ENCODE assay signal across 23 cellular contexts in the genomic region with DNA sequence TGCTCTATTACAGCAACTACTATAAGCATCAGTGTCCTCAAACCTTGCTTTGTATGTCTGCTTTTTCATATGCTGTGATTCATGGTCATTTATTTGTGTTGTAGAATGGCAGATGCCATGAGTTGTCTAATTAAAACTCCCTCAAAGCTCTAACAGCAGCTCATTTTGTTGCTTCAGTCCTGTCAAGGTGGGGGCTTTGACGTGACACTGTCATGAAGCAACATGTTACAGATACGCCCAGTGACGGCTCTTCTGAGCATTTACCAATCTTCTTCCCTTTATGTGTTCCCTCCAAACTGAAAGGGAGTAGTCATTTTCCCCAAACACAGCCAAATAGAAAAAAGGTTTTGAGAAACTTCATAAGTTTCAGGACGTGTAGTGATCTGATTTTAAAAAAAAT.
A peak's percentile ranks its signal among the peaks of the same experiment; 100 is the strongest.
DNase-seq lines count a peak whose midpoint lies in the region; ATAC-seq, FAIRE-seq and TF ChIP-seq lines count a peak whose summit lies in the region.
"Had no signal": no experiment of that assay in that cellular context is flagged by ENCODE, and none has a peak within 500 bp of the region (broad histone marks: within the 10 kb centered on the region; RNA-seq: fewer than 3 reads in every experiment).

No MANE protein-coding gene starts in this region.

- H3K4me1 ChIP-seq in breast epithelium = peaks cover 0 to 13% of the 10 kb centered on the region in 2 donors
- H3K4me1 ChIP-seq in mammary epithelial cell (ENCODE audit: insufficient read depth, low read length) = peaks cover 83% of the 10 kb centered on the region
- peaks cover 89% of the 10 kb centered on the region for H3K4me1 ChIP-seq in keratinocyte (ENCODE audit: control insufficient read depth, extremely low read depth, insufficient read depth, low read length)
- no peaks in the 10 kb centered on the region for H3K4me1 ChIP-seq in MM.1S (ENCODE audit: low read length)

- H3K9me3 ChIP-seq in breast epithelium (no peaks in the 10 kb centered on the region), mammary epithelial cell (replicated peaks; ENCODE audit: insufficient read depth, low read length) (no peaks in the 10 kb centered on the region), keratinocyte (ENCODE audit: control insufficient read depth, low read depth, low read length) (no peaks in the 10 kb centered on the region), MM.1S (replicated peaks; ENCODE audit: insufficient read depth, low read length) (no peaks in the 10 kb centered on the region)
- H3K9me3 ChIP-seq: A549, Caco-2 had no signal

- no peaks in the 10 kb centered on the region for H3F3A ChIP-seq in MM.1S (ENCODE audit: insufficient read depth, low read length)

- no peaks in the 10 kb centered on the region for H3K36me3 ChIP-seq in breast epithelium
- H3K36me3 ChIP-seq in mammary epithelial cell (ENCODE audit: insufficient read depth, low read length) = peaks cover 4% of the 10 kb centered on the region
- H3K36me3 ChIP-seq in keratinocyte (ENCODE audit: control insufficient read depth in 2 of 2, extremely low read depth in 1 of 2, insufficient read depth in 2 of 2, low read length in 2 of 2) = peaks cover 0 to 7% of the 10 kb centered on the region in 2 experiments
- H3K36me3 ChIP-seq in MM.1S (replicated peaks; ENCODE audit: insufficient read depth, low read length) = no peaks in the 10 kb centered on the region

- H3K79me2 ChIP-seq in mammary epithelial cell (ENCODE audit: insufficient read depth, low read length) (peaks cover 4% of the 10 kb centered on the region), keratinocyte (ENCODE audit: control insufficient read depth, insufficient read depth, low read length) (no peaks in the 10 kb centered on the region), MM.1S (ENCODE audit: low read length) (no peaks in the 10 kb centered on the region)

- no peak overlapping the region for H3K9ac ChIP-seq in mammary epithelial cell (ENCODE audit: insufficient read depth, low read length)
- H3K9ac ChIP-seq in keratinocyte (ENCODE audit: control insufficient read depth, extremely low read depth, insufficient read depth, low read length) = peak overlapping the region; percentile 48
- H3K9ac ChIP-seq in MM.1S (ENCODE audit: low read length) = no peak overlapping the region

- TF ChIP-seq POLR2A in breast epithelium (IDR thresholded peaks at IDR 0.05) = no peak

- peak overlapping the region; percentile 49 for H3K27ac Mint-ChIP-seq in MCF 10A (ENCODE audit: low read depth, unreplicated experiment)
- no peak overlapping the region for H3K27ac Mint-ChIP-seq in activated naive CD8-positive, alpha-beta T cell treated with anti-CD3 and anti-CD28 coated beads, Interleukin-2, amount 50 U/mL, for 24 hours
- H3K27ac Mint-ChIP-seq: CD4-positive, alpha-beta T cell; HFFc6 had no signal

- H3K4me1 Mint-ChIP-seq in MCF 10A (ENCODE audit: insufficient read depth, unreplicated experiment) = peaks cover 70% of the 10 kb centered on the region
- H3K4me1 Mint-ChIP-seq in activated naive CD8-positive, alpha-beta T cell treated with anti-CD3 and anti-CD28 coated beads, Interleukin-2, amount 50 U/mL, for 24 hours = no peaks in the 10 kb centered on the region

- dilution Hi-C loops in mammary epithelial cell (cut with HindIII; ENCODE audit: low sequenced_read_pairs) (no loop called here), keratinocyte (cut with MboI; ENCODE audit: extremely low pct_ligation_motif_present, low sequenced_read_pairs) (no loop called here)

- no peaks in the 10 kb centered on the region for H3K9me3 Mint-ChIP-seq in MCF 10A (ENCODE audit: unreplicated experiment)
- H3K9me3 Mint-ChIP-seq in activated naive CD8-positive, alpha-beta T cell treated with anti-CD3 and anti-CD28 coated beads, Interleukin-2, amount 50 U/mL, for 24 hours = no peaks in the 10 kb centered on the region
- H3K9me3 Mint-ChIP-seq: CD4-positive, alpha-beta T cell; HFFc6 had no signal

- FAIRE-seq in keratinocyte (lab: Jason Lieb, UNC) = peak; percentile 52
- FAIRE-seq: A549, D721Med, GM12892, HepG2 had no signal

- no peak for TF ChIP-seq CTCF in MCF 10A (IDR thresholded peaks at IDR 0.05; ENCODE audit: unreplicated experiment)
- TF ChIP-seq CTCF in breast epithelium (IDR thresholded peaks at IDR 0.05) = no peak
- TF ChIP-seq CTCF in mammary epithelial cell (conservative IDR thresholded peaks at IDR 0.05 in 1 of 2, IDR thresholded peaks at IDR 0.05 in 1 of 2; ENCODE audit: extremely low read depth in 1 of 2, insufficient read depth in 1 of 2, low read depth in 1 of 2, low read length in 2 of 2) = no peak
- no peak for TF ChIP-seq CTCF in keratinocyte (optimal IDR thresholded peaks at IDR 0.05 in 1 of 3, IDR thresholded peaks at IDR 0.05 in 1 of 3, conservative IDR thresholded peaks at IDR 0.05 in 1 of 3; ENCODE audit: extremely low read depth in 1 of 3, insufficient read depth in 2 of 3, low read length in 3 of 3)
- TF ChIP-seq CTCF in MM.1S (IDR thresholded peaks at IDR 0.05; ENCODE audit: low read length) = no peak

- no peaks in the 10 kb centered on the region for H3K9me2 ChIP-seq in MM.1S (replicated peaks; ENCODE audit: insufficient read depth, low read length)

- peaks cover 3% of the 10 kb centered on the region for H3K9me1 ChIP-seq in keratinocyte (ENCODE audit: control insufficient read depth, extremely low read depth, insufficient read depth, low read length)

- H3K36me3 Mint-ChIP-seq in MCF 10A (ENCODE audit: insufficient read depth, unreplicated experiment) = peaks cover 100% of the 10 kb centered on the region
- no peaks in the 10 kb centered on the region for H3K36me3 Mint-ChIP-seq in activated naive CD8-positive, alpha-beta T cell treated with anti-CD3 and anti-CD28 coated beads, Interleukin-2, amount 50 U/mL, for 24 hours (ENCODE audit: low read depth)

- H3K27me3 Mint-ChIP-seq in MCF 10A (ENCODE audit: insufficient read depth, unreplicated experiment) = no peaks in the 10 kb centered on the region
- H3K27me3 Mint-ChIP-seq in activated naive CD8-positive, alpha-beta T cell treated with anti-CD3 and anti-CD28 coated beads, Interleukin-2, amount 50 U/mL, for 24 hours = no peaks in the 10 kb centered on the region

- no peak overlapping the region for H3K27ac ChIP-seq in breast epithelium
- H3K27ac ChIP-seq in mammary epithelial cell (ENCODE audit: insufficient read depth, low read depth, low read length) = peak overlapping the region; percentile 8
- H3K27ac ChIP-seq in keratinocyte (ENCODE audit: control insufficient read depth, insufficient read depth, low read length) = peak overlapping the region; percentile 74
- no peak overlapping the region for H3K27ac ChIP-seq in MM.1S (ENCODE audit: low read length)
- H3K27ac ChIP-seq: 22Rv1, A549, C4-2B had no signal

- POLR2A ChIA-PET in MCF 10A (lab: Yijun Ruan, JAX) = interaction anchor here (0.6 to 22.8 kb wide), 7 partner anchors 9 to 314 kb away, joined by 3 to 691 read pairs (median 22); no protein-coding TSS in a partner anchor

- 51% methylated on average over 4 of the region's 4 CpGs for WGBS in mammary epithelial cell (ENCODE audit: low coverage, missing lambda C conversion rate)

- BruUV-seq in MCF 10A (replicated peaks; lab: Mats Ljungman, UMichigan) (no TSS peak), mammary epithelial cell (replicated peaks; lab: Mats Ljungman, UMichigan) (no TSS peak)

- H3K27me3 ChIP-seq in breast epithelium = no peaks in the 10 kb centered on the region
- H3K27me3 ChIP-seq in mammary epithelial cell (ENCODE audit: insufficient read depth, low read length) = no peaks in the 10 kb centered on the region
- no peaks in the 10 kb centered on the region for H3K27me3 ChIP-seq in keratinocyte (ENCODE audit: control insufficient read depth, extremely low read depth, insufficient read depth, low read length)
- no peaks in the 10 kb centered on the region for H3K27me3 ChIP-seq in MM.1S (replicated peaks; ENCODE audit: insufficient read depth, low read length)

- no peak overlapping the region for H2AFZ ChIP-seq in mammary epithelial cell (ENCODE audit: low read depth, low read length)
- H2AFZ ChIP-seq in keratinocyte (ENCODE audit: control insufficient read depth, low read length) = peak overlapping the region; percentile 2
- no peak overlapping the region for H2AFZ ChIP-seq in MM.1S (ENCODE audit: low read length)

- CTCF ChIA-PET in MCF 10A (lab: Yijun Ruan, JAX) (interaction anchor here (0.6 to 1.6 kb wide), 7 partner anchors 8 to 417 kb away, joined by 3 to 6 read pairs (median 4); no protein-coding TSS in a partner anchor), mammary epithelial cell (lab: Charles Lee; ENCODE audit: low non-redundant PET) (no interaction called here)

- in situ Hi-C loops in mammary epithelial cell (cut with MboI; ENCODE audit: low sequenced_read_pairs in 2 of 2) = no loop called here

- ATAC-seq in esophagus mucosa = peak; percentile 52
- ATAC-seq in activated naive CD8-positive, alpha-beta T cell treated with anti-CD3 and anti-CD28 coated beads, Interleukin-2, amount 50 U/mL, for 24 hours = no peak
- ATAC-seq: A549, HCT116, HepG2 had no signal

- H3K4me3 ChIP-seq in breast epithelium (no peak overlapping the region), mammary epithelial cell (replicated peaks in 1 of 3; ENCODE audit: insufficient read depth in 1 of 3, low read depth in 2 of 3, low read length in 3 of 3) (no peak overlapping the region), keratinocyte (ENCODE audit: control insufficient read depth in 2 of 3, extremely low read depth in 1 of 3, insufficient read depth in 2 of 3, low read depth in 1 of 3, low read length in 3 of 3) (no peak overlapping the region), MM.1S (ENCODE audit: low read length) (no peak overlapping the region)
- H3K4me3 ChIP-seq: A549 had no signal

- H3K4me2 ChIP-seq in mammary epithelial cell (ENCODE audit: insufficient read depth, low read depth, low read length) = no peak overlapping the region
- H3K4me2 ChIP-seq in keratinocyte (ENCODE audit: control insufficient read depth, extremely low read depth, insufficient read depth, low read depth, low read length) = peak overlapping the region; percentile 67
- no peak overlapping the region for H3K4me2 ChIP-seq in MM.1S (ENCODE audit: low read depth, low read length)
- H3K4me2 ChIP-seq: A549 had no signal

- H3K4me3 Mint-ChIP-seq in MCF 10A (ENCODE audit: unreplicated experiment) = no peak overlapping the region
- no peak overlapping the region for H3K4me3 Mint-ChIP-seq in activated naive CD8-positive, alpha-beta T cell treated with anti-CD3 and anti-CD28 coated beads, Interleukin-2, amount 50 U/mL, for 24 hours
- H3K4me3 Mint-ChIP-seq: CD4-positive, alpha-beta T cell; HFFc6 had no signal

- H4K20me1 ChIP-seq in mammary epithelial cell (ENCODE audit: insufficient read depth, low read length) = no peaks in the 10 kb centered on the region
- H4K20me1 ChIP-seq in keratinocyte (ENCODE audit: control insufficient read depth, extremely low read depth, insufficient read depth, low read length) = no peaks in the 10 kb centered on the region
- H4K20me1 ChIP-seq in MM.1S (ENCODE audit: insufficient read depth, low read length) = no peaks in the 10 kb centered on the region

- DNase-seq in MCF 10A (ENCODE audit: unreplicated experiment) = no peak
- no peak for DNase-seq in breast epithelium (ENCODE audit: low spot score in 2 of 2)
- DNase-seq in mammary epithelial cell = peak; percentile 48
- no peak for DNase-seq in keratinocyte (ENCODE audit: low read depth, low spot score)
- DNase-seq in activated naive CD8-positive, alpha-beta T cell treated with anti-CD3 and anti-CD28 coated beads, Interleukin-2, amount 50 U/mL, for 24 hours = no peak
- DNase-seq in pons (ENCODE audit: low spot score) = no peak
- DNase-seq in MM.1S = no peak
- DNase-seq: AML-193; Caco-2; CD4-positive, alpha-beta T cell; DMS79; GDM1; GOT3; H7; HFFc6 had no signal

- intact Hi-C loops in MCF 10A (cut with micrococcal nuclease) (no loop called here), breast epithelium (cut with DNase I; ENCODE audit: low total_unique reads) (no loop called here), mammary epithelial cell (cut with micrococcal nuclease) (no loop called here)

Comparison
In these comparisons a context has a peak if more than half of its experiments do, and no peak if none do; other contexts are left out.
1. H3K27ac ChIP-seq: peak in mammary epithelial cell (single experiment) and keratinocyte (single experiment); none in breast epithelium (0 of 2) and MM.1S (single experiment).